Comparison of ENCODE assay signal across 8 cellular contexts in genomic region chr6:111605100-111605748, GRCh38. TPM values are rescaled to one million over a fixed set of nuclear protein-coding genes. Genes with fewer than 3 reads are reported as not detected.
DNase-seq lines count a peak whose midpoint lies in the region; ATAC-seq and TF ChIP-seq lines count a peak whose summit lies in the region.

No MANE protein-coding gene starts in this region.

- peak overlapping the region; percentile 90 for H3K4me3 Mint-ChIP-seq in activated CD4-positive, alpha-beta T cell treated with anti-CD3 and anti-CD28 coated beads, Interleukin-2, amount 10 ng/mL, durations not matched to agents 24 days and 14 days
- peak overlapping the region; percentile 92 for H3K4me3 Mint-ChIP-seq in endothelial cell (ENCODE audit: unreplicated experiment)

- ATAC-seq in GM21619 (IDR thresholded peaks at IDR 0.05; ENCODE audit: unreplicated experiment), result peak; percentile 32

- H3K18ac ChIP-seq in mesendoderm (ENCODE audit: low read length), result peak overlapping the region; percentile 87

- H3K4ac ChIP-seq in mesendoderm (ENCODE audit: low read depth, low read length), result peak overlapping the region; percentile 18

- intact Hi-C loops in activated CD4-positive, alpha-beta T cell treated with anti-CD3 and anti-CD28 coated beads, Interleukin-2, amount 10 ng/mL, durations not matched to agents 24 days and 14 days (cut with micrococcal nuclease), result loop anchor here (1.0 to 5.0 kb wide), 5 partner anchors 41 to 392 kb away; a partner anchor contains a TSS
- intact Hi-C loops in stomach (cut with DNase I; ENCODE audit: low total_unique reads), result no loop called here

- H3K9me3 ChIP-seq in HUES64 (ENCODE audit: insufficient read depth, low read depth, low read length), result no peaks in the 10 kb centered on the region
- no peaks in the 10 kb centered on the region for H3K9me3 ChIP-seq in stomach

- no peaks in the 10 kb centered on the region for H3K36me3 Mint-ChIP-seq in activated CD4-positive, alpha-beta T cell treated with anti-CD3 and anti-CD28 coated beads, Interleukin-2, amount 10 ng/mL, durations not matched to agents 24 days and 14 days (ENCODE audit: low read depth)
- no peaks in the 10 kb centered on the region for H3K36me3 Mint-ChIP-seq in endothelial cell (ENCODE audit: low read depth, unreplicated experiment)

- H4K8ac ChIP-seq in mesendoderm (ENCODE audit: low read depth, low read length), result peak overlapping the region; percentile 16

- no peaks in the 10 kb centered on the region for H3K27me3 ChIP-seq in HUES64 (ENCODE audit: insufficient read depth, low read length)
- no peaks in the 10 kb centered on the region for H3K27me3 ChIP-seq in mesendoderm (ENCODE audit: insufficient read depth, low read length, poor library complexity)
- no peaks in the 10 kb centered on the region for H3K27me3 ChIP-seq in stomach

- peak overlapping the region; percentile 66 for H3K4me2 ChIP-seq in mesendoderm (ENCODE audit: low read length)

- H3K56ac ChIP-seq in mesendoderm (ENCODE audit: low read length), result peak overlapping the region; percentile 91

- peak overlapping the region; percentile 8 for H2BK5ac ChIP-seq in mesendoderm (ENCODE audit: low read length)

- H3K4me3 ChIP-seq in HUES64 (ENCODE audit: low read length), result peak overlapping the region; percentile 80
- H3K4me3 ChIP-seq in mesendoderm (ENCODE audit: low read length), result peak overlapping the region; percentile 71
- H3K4me3 ChIP-seq in stomach, result peak overlapping the region; percentile 50 to 61 (median 54)

- peaks cover 35% of the 10 kb centered on the region for H3K4me1 ChIP-seq in HUES64 (ENCODE audit: insufficient read depth, low read length)
- peaks cover 14% of the 10 kb centered on the region for H3K4me1 ChIP-seq in mesendoderm (ENCODE audit: control insufficient read depth, low read depth, low read length)
- peaks cover 41 to 59% (median 51%) of the 10 kb centered on the region in 4 donors for H3K4me1 ChIP-seq in stomach

- H3K23ac ChIP-seq in mesendoderm (ENCODE audit: low read length), result no peak overlapping the region

- TF ChIP-seq EP300 in stomach (IDR thresholded peaks at IDR 0.05), result no peak

- no peak overlapping the region for H2BK15ac ChIP-seq in mesendoderm (replicated peaks; ENCODE audit: low read depth)

- H3K4me1 Mint-ChIP-seq in activated CD4-positive, alpha-beta T cell treated with anti-CD3 and anti-CD28 coated beads, Interleukin-2, amount 10 ng/mL, durations not matched to agents 24 days and 14 days, result peaks cover 30% of the 10 kb centered on the region
- H3K4me1 Mint-ChIP-seq in endothelial cell (ENCODE audit: unreplicated experiment), result peaks cover 66% of the 10 kb centered on the region

- H2AK5ac ChIP-seq in mesendoderm (ENCODE audit: low read length), result no peak overlapping the region

- no peak for TF ChIP-seq POLR2A in stomach (IDR thresholded peaks at IDR 0.05)

- H2BK120ac ChIP-seq in mesendoderm (ENCODE audit: low read depth, low read length), result no peak overlapping the region

- H3K27me3 Mint-ChIP-seq in activated CD4-positive, alpha-beta T cell treated with anti-CD3 and anti-CD28 coated beads, Interleukin-2, amount 10 ng/mL, durations not matched to agents 24 days and 14 days, result no peaks in the 10 kb centered on the region
- peaks cover 2% of the 10 kb centered on the region for H3K27me3 Mint-ChIP-seq in endothelial cell (ENCODE audit: unreplicated experiment)

- peak; percentile 33 for DNase-seq in GDM1 (lab: John Stamatoyannopoulos, UW)
- DNase-seq in activated CD4-positive, alpha-beta T cell treated with anti-CD3 and anti-CD28 coated beads, Interleukin-2, amount 10 ng/mL, durations not matched to agents 24 days and 14 days, result peak; percentile 78
- peak; percentile 38 for DNase-seq in endothelial cell (ENCODE audit: low spot score)
- peak; percentile 88 for DNase-seq in mesendoderm
- DNase-seq in stomach, result peak; percentile 53
- no peak for DNase-seq in RPMI8226

- H3K79me1 ChIP-seq in mesendoderm (ENCODE audit: low read length), result peaks cover 7% of the 10 kb centered on the region

- H3K27ac Mint-ChIP-seq in activated CD4-positive, alpha-beta T cell treated with anti-CD3 and anti-CD28 coated beads, Interleukin-2, amount 10 ng/mL, durations not matched to agents 24 days and 14 days, result peak overlapping the region; percentile 99
- H3K27ac Mint-ChIP-seq in endothelial cell (ENCODE audit: unreplicated experiment), result peak overlapping the region; percentile 85

- WGBS in HUES64, result under 1% methylated on average over 18 of the region's 18 CpGs
- WGBS in mesendoderm (ENCODE audit: extremely low coverage, insufficient coverage, low lambda C conversion rate), result no CpG with 5 or more reads among the region's 18 CpGs
- WGBS in stomach, 5 donors, result 1 to 4% (median 3%) methylated on average over 18 of the region's 18 CpGs

- TF ChIP-seq CTCF in endothelial cell (IDR thresholded peaks at IDR 0.05; ENCODE audit: unreplicated experiment), result no peak
- TF ChIP-seq CTCF in stomach (IDR thresholded peaks at IDR 0.05), result no peak

- H3K36me3 ChIP-seq in HUES64 (ENCODE audit: insufficient read depth, low read length), result no peaks in the 10 kb centered on the region
- no peaks in the 10 kb centered on the region for H3K36me3 ChIP-seq in mesendoderm (ENCODE audit: control insufficient read depth, insufficient read depth, low read length)
- H3K36me3 ChIP-seq in stomach, result no peaks in the 10 kb centered on the region

- no peak overlapping the region for H4K5ac ChIP-seq in mesendoderm (ENCODE audit: low read length)

- H3K9me3 Mint-ChIP-seq in activated CD4-positive, alpha-beta T cell treated with anti-CD3 and anti-CD28 coated beads, Interleukin-2, amount 10 ng/mL, durations not matched to agents 24 days and 14 days, result no peaks in the 10 kb centered on the region
- no peaks in the 10 kb centered on the region for H3K9me3 Mint-ChIP-seq in endothelial cell (ENCODE audit: unreplicated experiment)

- H3K27ac ChIP-seq in HUES64 (ENCODE audit: low read depth, low read length) (peak overlapping the region; percentile 87), mesendoderm (ENCODE audit: low read depth, low read length) (peak overlapping the region; percentile 96), stomach (peak overlapping the region; percentile 94 to 99 (median 96))

- peak overlapping the region; percentile 67 for H3K9ac ChIP-seq in HUES64 (ENCODE audit: low read depth, low read length)
- peak overlapping the region; percentile 68 for H3K9ac ChIP-seq in mesendoderm (ENCODE audit: low read length)

- H3K79me2 ChIP-seq in mesendoderm (ENCODE audit: control insufficient read depth, insufficient read depth, low read length), result peaks cover 10% of the 10 kb centered on the region

RNA-seq across cellular contexts. Expression of gene TRAF3IP2, which starts 0.5 kb away (rescaled TPM):
- polyA plus RNA-seq in HUES64 (2013, experiment 1 of 2), result 9.1 TPM
- 14.1 TPM for polyA plus RNA-seq in HUES64 (2013, experiment 2 of 2)
- 17.7 and 19.8 TPM in 2 replicates for total RNA-seq in activated CD4-positive, alpha-beta T cell treated with anti-CD3 and anti-CD28 coated beads, Interleukin-2, amount 10 ng/mL, durations not matched to agents 24 days and 14 days
- total RNA-seq in endothelial cell (ENCODE audit: unreplicated experiment), result 70.0 TPM
- polyA plus RNA-seq in mesendoderm (2013, experiment 1 of 2), result 23.9 TPM
- 23.3 TPM for polyA plus RNA-seq in mesendoderm (2013, experiment 2 of 2)
- total RNA-seq in stomach, result 10 to 100 TPM; 11.1 to 87.2 (median 23.5) TPM
- polyA plus RNA-seq in stomach, result 10 to 100 TPM; 40.6 to 64.4 (median 62.5) TPM
